ENCODE assay signal across 8 cellular contexts in the genomic region with DNA sequence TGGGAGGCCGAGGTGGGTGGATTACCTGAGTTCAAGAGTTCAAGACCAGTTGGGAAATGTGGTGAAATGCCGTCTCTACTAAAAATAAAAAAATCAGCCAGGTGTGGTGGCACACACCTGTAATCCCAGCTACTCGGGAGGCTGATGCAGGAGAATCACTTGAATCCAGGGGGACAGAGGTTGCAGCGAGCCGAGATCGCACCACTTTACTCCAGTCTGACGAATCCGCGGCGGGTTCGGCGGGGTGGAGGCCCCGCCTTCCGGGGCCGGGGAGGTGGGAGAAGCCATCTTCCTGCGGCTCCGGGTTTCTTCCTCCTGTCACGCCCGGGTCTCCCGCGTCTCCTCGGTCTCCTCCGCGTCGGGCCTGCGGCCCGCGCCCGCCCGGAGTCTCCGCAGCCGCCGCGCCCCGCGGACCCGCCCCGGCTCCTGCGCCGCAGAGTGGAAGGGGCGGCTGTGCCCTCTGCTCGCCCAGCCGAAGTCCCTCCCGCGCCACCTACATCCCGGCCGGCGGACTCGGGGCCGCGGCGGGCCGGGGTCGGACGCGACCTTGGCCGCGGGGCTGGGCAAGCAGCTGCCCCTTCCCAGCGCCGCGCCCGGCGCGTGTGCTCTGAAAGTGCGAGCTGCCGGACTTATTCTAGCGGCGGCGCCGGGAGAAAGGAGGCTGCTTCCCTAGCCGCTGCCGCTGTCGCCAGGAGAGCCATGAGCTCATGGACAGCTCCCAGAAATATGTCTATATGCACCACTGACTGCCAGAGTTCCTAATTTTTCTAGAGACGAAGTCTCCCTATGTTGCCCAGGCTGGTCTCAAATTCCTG.
DNase-seq lines count a peak whose midpoint lies in the region; ATAC-seq, FAIRE-seq and TF ChIP-seq lines count a peak whose summit lies in the region.
"Not testable (repeated sequence)": the region's sequence is repeated elsewhere in the genome, so short reads cannot be mapped to it uniquely, and the experiment has no call there.

No MANE protein-coding gene starts in this region.

- H3K4me2 ChIP-seq in parathyroid adenoma (ENCODE audit: low read length), result peak overlapping the region; percentile 42

- TF ChIP-seq CTCF in CD4-positive, alpha-beta T cell (IDR thresholded peaks at IDR 0.05); VCaP (conservative IDR thresholded peaks at IDR 0.05); kidney (IDR thresholded peaks at IDR 0.05; ENCODE audit: borderline replicate concordance, extremely low read depth, insufficient read depth); parathyroid adenoma (IDR thresholded peaks at IDR 0.05): not testable (repeated sequence)

- H3K9ac ChIP-seq in kidney (ENCODE audit: low read length in 2 of 2); parathyroid adenoma: not testable (repeated sequence)

- peaks cover 13% of the 10 kb centered on the region for H3K36me3 Mint-ChIP-seq in CD4-positive, alpha-beta T cell (ENCODE audit: low read depth)

- H3K4me3 Mint-ChIP-seq in CD4-positive, alpha-beta T cell, result peak overlapping the region; percentile 81

- not testable (repeated sequence) for H3K79me2 ChIP-seq in parathyroid adenoma

- intact Hi-C loops in CD4-positive, alpha-beta T cell (cut with DNase I, micrococcal nuclease); kidney (cut with DNase I): not testable (repeated sequence)

- peak overlapping the region; percentile 73 for H3K27ac Mint-ChIP-seq in CD4-positive, alpha-beta T cell

- H3K9me3 ChIP-seq in CD4-positive, alpha-beta T cell (ENCODE audit: control insufficient read depth, low read length); kidney (ENCODE audit: control insufficient read depth in 1 of 2, low read length in 2 of 2); parathyroid adenoma (ENCODE audit: control insufficient read depth, low read length): not testable (repeated sequence)

- not testable (repeated sequence) for H3K27me3 Mint-ChIP-seq in CD4-positive, alpha-beta T cell

- H3K27me3 ChIP-seq in CD4-positive, alpha-beta T cell (ENCODE audit: control insufficient read depth, insufficient read depth, low read length); parathyroid adenoma (ENCODE audit: control insufficient read depth, insufficient read depth, low read length): not testable (repeated sequence)

- H3K4me3 ChIP-seq in kidney (ENCODE audit: low read length in 2 of 2), result peak overlapping the region in 1 of 2 donors; percentile 35
- H3K4me3 ChIP-seq in parathyroid adenoma (ENCODE audit: low read depth, low read length), result not testable (repeated sequence)

- FAIRE-seq in kidney (lab: Jason Lieb, UNC), result not testable (repeated sequence)

- peak in 9 of 10 experiments; percentile 10 to 57 (median 40) for DNase-seq in CD4-positive, alpha-beta T cell
- peak; percentile 5 for DNase-seq in HK-2 (ENCODE audit: unreplicated experiment)
- DNase-seq in activated gamma-delta T cell treated with anti-CD3 and anti-CD28 coated beads, Interleukin-2, amount 50 U/mL, for 16 hours (ENCODE audit: low read depth), result peak; percentile 9
- DNase-seq in effector CD8-positive, alpha-beta T cell (lab: John Stamatoyannopoulos, UW), result peak; percentile 16
- peak; percentile 76 for DNase-seq in kidney
- peak in 4 of 6 experiments; percentile 25 to 48 (median 31) for DNase-seq in stimulated activated naive CD4-positive, alpha-beta T cell (lab: John Stamatoyannopoulos, UW)

- H3K4me1 ChIP-seq in kidney (ENCODE audit: control insufficient read depth in 1 of 2, insufficient read depth in 1 of 2, low read depth in 1 of 2, low read length in 2 of 2); parathyroid adenoma: not testable (repeated sequence)

- not testable (repeated sequence) for H3K9me3 Mint-ChIP-seq in CD4-positive, alpha-beta T cell

- not testable (repeated sequence) for H3K36me3 ChIP-seq in kidney (ENCODE audit: control insufficient read depth in 1 of 2, insufficient read depth in 2 of 2, low read length in 2 of 2); parathyroid adenoma (ENCODE audit: control insufficient read depth, insufficient read depth, low read length)

- POLR2A ChIA-PET in CD4-positive, alpha-beta T cell (lab: Charles Lee), result not testable (repeated sequence)

- H3K27ac ChIP-seq in CD4-positive, alpha-beta T cell (ENCODE audit: low read depth, low read length); kidney (ENCODE audit: low read depth in 2 of 2, low read length in 2 of 2): not testable (repeated sequence)
- H3K27ac ChIP-seq in VCaP (peak overlapping the region; percentile 33; the same call in 1 of the 2 replicates), parathyroid adenoma (peak overlapping the region; percentile 49)

- peak overlapping the region; percentile 66 for H2AFZ ChIP-seq in parathyroid adenoma

- peak; percentile 86 for ATAC-seq in CD4-positive, alpha-beta T cell (ENCODE audit: poor library complexity)

- CTCF ChIA-PET in CD4-positive, alpha-beta T cell (lab: Charles Lee), result not testable (repeated sequence)

- not testable (repeated sequence) for H3K4me1 Mint-ChIP-seq in CD4-positive, alpha-beta T cell (ENCODE audit: low read depth)

Comparison
In these comparisons a context has a peak if more than half of its experiments do, and no peak if none do; other contexts are left out.
1. DNase-seq: peak in every context shown above with its lines; median percentile 76 in kidney; 40 in CD4-positive, alpha-beta T cell; 31 in stimulated activated naive CD4-positive, alpha-beta T cell; 16 in effector CD8-positive, alpha-beta T cell; 9 in activated gamma-delta T cell treated with anti-CD3 and anti-CD28 coated beads, Interleukin-2, amount 50 U/mL, for 16 hours; 5 in HK-2.